In the genomic region with DNA sequence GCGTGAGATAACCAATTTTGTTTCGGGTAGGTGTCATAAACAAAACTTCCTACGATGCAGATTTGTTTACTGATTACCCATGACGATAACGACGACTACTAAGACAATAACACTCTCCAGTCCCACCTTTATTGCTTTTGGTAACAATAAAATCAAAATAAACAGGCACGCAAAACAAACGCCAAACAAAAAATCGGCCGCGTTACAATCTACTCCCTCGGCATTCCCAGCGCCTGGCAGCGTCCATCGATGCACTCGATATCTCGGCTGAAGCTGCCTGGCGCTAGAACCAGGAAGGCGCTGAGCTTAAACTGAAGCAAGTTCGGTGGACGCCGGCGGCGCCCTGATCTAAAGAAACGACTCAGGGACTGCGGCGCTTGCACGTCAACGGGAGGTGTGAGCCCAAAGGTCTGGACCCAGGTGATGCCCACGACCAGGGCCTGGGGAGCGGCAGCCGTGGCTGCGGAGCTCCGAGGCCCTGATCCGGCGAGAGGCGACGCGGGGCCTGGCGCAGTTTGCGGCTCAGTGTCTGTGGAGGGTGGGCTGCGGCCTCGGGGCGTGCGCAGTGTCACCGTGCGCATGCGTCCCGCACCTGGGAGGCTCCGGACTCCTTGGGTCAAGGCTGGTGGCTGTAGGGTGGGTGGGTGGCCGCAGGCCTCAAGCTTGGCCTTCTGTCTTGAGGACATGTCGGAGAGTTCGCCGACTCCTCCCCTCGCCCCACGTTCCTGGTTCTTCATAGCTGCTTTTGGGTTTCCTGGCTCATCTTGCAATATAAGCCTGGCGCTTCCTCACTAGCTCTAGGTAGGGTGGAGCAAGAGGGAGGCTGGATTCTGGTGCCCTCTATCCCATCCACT, we compare ENCODE assay signal across 1 cellular context.
TF ChIP-seq lines count a peak whose summit lies in the region.

Gene RSRC1, plus strand, starts transcription at position 286 of the 854 bp plus-strand sequence. CDS start 12,016 bp downstream, outside the sequence.

TF ChIP-seq in K562, 482 proteins besides CTCF, POLR2A, EP300 and RAD21 (continued from another document and continues in another):
- TF ChIP-seq PTRF (tag; IDR thresholded peaks at IDR 0.05) (no peak), ZKSCAN1 (IDR thresholded peaks at IDR 0.05; ENCODE audit: low read depth, low read length) (no peak), MCM2 (IDR thresholded peaks at IDR 0.05; ENCODE audit: low read depth) (no peak), SMAD1 (IDR thresholded peaks at IDR 0.05; ENCODE audit: low read depth, low read length, partially characterized antibody) (no peak), THRA (IDR thresholded peaks at IDR 0.05) (no peak), NKRF (IDR thresholded peaks at IDR 0.05; ENCODE audit: borderline replicate concordance) (peak; percentile 92), KLF13 (tag; IDR thresholded peaks at IDR 0.05; ENCODE audit: borderline replicate concordance, low read depth) (no peak), DACH1 (IDR thresholded peaks at IDR 0.05; ENCODE audit: partially characterized antibody) (no peak), IRF1 (CRISPR knock-in tag; IDR thresholded peaks at IDR 0.05; ENCODE audit: borderline replicate concordance) (no peak), PBX2 (CRISPR knock-in tag; IDR thresholded peaks at IDR 0.05; ENCODE audit: low read depth) (no peak), PBX2 (tag; conservative IDR thresholded peaks at IDR 0.05; ENCODE audit: low read depth) (no peak; the same call in none of the 2 replicates), CBX2 (IDR thresholded peaks at IDR 0.05; ENCODE audit: insufficient read depth, low read length, poor library complexity, severe bottlenecking) (no peak), KLF6 (CRISPR knock-in tag; IDR thresholded peaks at IDR 0.05; ENCODE audit: borderline replicate concordance) (no peak), MEF2A (IDR thresholded peaks at IDR 0.05; ENCODE audit: control insufficient read depth, low read depth, low read length) (no peak), ARID1B (IDR thresholded peaks at IDR 0.05) (peak; percentile 76), ZNF384 (IDR thresholded peaks at IDR 0.05; ENCODE audit: low read depth, low read length) (peak; percentile 63), E2F6 (IDR thresholded peaks at IDR 0.05; ENCODE audit: borderline replicate concordance in 1 of 2, extremely low read depth in 1 of 2, insufficient read depth in 1 of 2, insufficient read length in 1 of 2, low read depth in 1 of 2, low read length in 1 of 2, poor library complexity in 1 of 2, severe bottlenecking in 1 of 2) (peak; percentile 31 to 45), FOXA1 (IDR thresholded peaks at IDR 0.05; ENCODE audit: borderline replicate concordance) (no peak), HNRNPK (IDR thresholded peaks at IDR 0.05; ENCODE audit: low read depth, low read length, poor library complexity, severe bottlenecking) (no peak), STAT5A (IDR thresholded peaks at IDR 0.05; ENCODE audit: borderline replicate concordance, low read length) (no peak; the same call in 1 of the 2 replicates), WHSC1 (IDR thresholded peaks at IDR 0.05; ENCODE audit: low read length) (no peak), RBFOX2 (IDR thresholded peaks at IDR 0.05; ENCODE audit: low read depth, low read length) (peak; percentile 99), RBM34 (IDR thresholded peaks at IDR 0.05; ENCODE audit: borderline replicate concordance, insufficient read depth, low read length) (no peak), POU5F1 (IDR thresholded peaks at IDR 0.05; ENCODE audit: borderline replicate concordance, low read depth, low read length, partially characterized antibody) (peak; percentile 8), GTF2E2 (tag; IDR thresholded peaks at IDR 0.05) (no peak), ASH1L (IDR thresholded peaks at IDR 0.05; ENCODE audit: borderline replicate concordance, low read depth, partially characterized antibody) (peak; percentile 63), GTF2F1 (IDR thresholded peaks at IDR 0.05; ENCODE audit: low read depth, low read length) (peak; percentile 50; the same call in 1 of the 2 replicates)
- TF ChIP-seq, protein P1, sequence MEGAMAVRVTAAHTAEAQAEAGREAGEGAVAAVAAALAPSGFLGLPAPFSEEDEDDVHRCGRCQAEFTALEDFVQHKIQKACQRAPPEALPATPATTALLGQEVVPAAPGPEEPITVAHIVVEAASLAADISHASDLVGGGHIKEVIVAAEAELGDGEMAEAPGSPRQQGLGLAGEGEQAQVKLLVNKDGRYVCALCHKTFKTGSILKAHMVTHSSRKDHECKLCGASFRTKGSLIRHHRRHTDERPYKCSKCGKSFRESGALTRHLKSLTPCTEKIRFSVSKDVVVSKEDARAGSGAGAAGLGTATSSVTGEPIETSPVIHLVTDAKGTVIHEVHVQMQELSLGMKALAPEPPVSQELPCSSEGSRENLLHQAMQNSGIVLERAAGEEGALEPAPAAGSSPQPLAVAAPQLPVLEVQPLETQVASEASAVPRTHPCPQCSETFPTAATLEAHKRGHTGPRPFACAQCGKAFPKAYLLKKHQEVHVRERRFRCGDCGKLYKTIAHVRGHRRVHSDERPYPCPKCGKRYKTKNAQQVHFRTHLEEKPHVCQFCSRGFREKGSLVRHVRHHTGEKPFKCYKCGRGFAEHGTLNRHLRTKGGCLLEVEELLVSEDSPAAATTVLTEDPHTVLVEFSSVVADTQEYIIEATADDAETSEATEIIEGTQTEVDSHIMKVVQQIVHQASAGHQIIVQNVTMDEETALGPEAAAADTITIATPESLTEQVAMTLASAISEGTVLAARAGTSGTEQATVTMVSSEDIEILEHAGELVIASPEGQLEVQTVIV (CRISPR knock-in tag; IDR thresholded peaks at IDR 0.05; ENCODE audit: borderline replicate concordance) = no peak
- TF ChIP-seq, protein P2, sequence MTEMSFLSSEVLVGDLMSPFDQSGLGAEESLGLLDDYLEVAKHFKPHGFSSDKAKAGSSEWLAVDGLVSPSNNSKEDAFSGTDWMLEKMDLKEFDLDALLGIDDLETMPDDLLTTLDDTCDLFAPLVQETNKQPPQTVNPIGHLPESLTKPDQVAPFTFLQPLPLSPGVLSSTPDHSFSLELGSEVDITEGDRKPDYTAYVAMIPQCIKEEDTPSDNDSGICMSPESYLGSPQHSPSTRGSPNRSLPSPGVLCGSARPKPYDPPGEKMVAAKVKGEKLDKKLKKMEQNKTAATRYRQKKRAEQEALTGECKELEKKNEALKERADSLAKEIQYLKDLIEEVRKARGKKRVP (CRISPR knock-in tag; IDR thresholded peaks at IDR 0.05) = no peak
- TF ChIP-seq, protein P3, sequence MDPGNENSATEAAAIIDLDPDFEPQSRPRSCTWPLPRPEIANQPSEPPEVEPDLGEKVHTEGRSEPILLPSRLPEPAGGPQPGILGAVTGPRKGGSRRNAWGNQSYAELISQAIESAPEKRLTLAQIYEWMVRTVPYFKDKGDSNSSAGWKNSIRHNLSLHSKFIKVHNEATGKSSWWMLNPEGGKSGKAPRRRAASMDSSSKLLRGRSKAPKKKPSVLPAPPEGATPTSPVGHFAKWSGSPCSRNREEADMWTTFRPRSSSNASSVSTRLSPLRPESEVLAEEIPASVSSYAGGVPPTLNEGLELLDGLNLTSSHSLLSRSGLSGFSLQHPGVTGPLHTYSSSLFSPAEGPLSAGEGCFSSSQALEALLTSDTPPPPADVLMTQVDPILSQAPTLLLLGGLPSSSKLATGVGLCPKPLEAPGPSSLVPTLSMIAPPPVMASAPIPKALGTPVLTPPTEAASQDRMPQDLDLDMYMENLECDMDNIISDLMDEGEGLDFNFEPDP (CRISPR knock-in tag; IDR thresholded peaks at IDR 0.05) = no peak
- TF ChIP-seq, protein P4, sequence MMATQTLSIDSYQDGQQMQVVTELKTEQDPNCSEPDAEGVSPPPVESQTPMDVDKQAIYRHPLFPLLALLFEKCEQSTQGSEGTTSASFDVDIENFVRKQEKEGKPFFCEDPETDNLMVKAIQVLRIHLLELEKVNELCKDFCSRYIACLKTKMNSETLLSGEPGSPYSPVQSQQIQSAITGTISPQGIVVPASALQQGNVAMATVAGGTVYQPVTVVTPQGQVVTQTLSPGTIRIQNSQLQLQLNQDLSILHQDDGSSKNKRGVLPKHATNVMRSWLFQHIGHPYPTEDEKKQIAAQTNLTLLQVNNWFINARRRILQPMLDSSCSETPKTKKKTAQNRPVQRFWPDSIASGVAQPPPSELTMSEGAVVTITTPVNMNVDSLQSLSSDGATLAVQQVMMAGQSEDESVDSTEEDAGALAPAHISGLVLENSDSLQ (IDR thresholded peaks at IDR 0.05) = peak; percentile 67
- TF ChIP-seq, protein P5, sequence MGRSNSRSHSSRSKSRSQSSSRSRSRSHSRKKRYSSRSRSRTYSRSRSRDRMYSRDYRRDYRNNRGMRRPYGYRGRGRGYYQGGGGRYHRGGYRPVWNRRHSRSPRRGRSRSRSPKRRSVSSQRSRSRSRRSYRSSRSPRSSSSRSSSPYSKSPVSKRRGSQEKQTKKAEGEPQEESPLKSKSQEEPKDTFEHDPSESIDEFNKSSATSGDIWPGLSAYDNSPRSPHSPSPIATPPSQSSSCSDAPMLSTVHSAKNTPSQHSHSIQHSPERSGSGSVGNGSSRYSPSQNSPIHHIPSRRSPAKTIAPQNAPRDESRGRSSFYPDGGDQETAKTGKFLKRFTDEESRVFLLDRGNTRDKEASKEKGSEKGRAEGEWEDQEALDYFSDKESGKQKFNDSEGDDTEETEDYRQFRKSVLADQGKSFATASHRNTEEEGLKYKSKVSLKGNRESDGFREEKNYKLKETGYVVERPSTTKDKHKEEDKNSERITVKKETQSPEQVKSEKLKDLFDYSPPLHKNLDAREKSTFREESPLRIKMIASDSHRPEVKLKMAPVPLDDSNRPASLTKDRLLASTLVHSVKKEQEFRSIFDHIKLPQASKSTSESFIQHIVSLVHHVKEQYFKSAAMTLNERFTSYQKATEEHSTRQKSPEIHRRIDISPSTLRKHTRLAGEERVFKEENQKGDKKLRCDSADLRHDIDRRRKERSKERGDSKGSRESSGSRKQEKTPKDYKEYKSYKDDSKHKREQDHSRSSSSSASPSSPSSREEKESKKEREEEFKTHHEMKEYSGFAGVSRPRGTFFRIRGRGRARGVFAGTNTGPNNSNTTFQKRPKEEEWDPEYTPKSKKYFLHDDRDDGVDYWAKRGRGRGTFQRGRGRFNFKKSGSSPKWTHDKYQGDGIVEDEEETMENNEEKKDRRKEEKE (IDR thresholded peaks at IDR 0.05; ENCODE audit: borderline replicate concordance in 1 of 2, control insufficient read depth in 1 of 2, low read depth in 2 of 2, low read length in 1 of 2) = no peak
